Comparison of ENCODE assay signal across 29 cellular contexts in the genomic region with DNA sequence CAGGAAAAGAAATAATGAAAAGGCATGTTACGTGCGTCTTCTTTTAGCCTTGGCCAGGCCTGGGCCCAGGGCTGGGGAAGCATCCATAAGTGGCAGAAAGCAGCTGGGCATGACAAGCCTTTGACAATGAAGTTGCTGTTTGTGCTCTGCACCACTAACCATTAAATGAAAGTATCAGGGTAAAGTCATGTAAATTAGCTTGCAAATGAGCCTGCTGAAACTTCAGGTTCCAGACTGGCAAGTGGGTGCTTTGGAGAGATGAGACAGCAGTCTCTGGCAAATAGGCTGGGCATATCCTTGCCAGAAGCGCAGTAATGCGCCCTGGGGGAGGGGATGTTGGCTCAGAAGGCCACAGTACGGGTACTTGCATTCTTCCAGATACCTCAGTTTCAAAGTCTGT. TPM values are rescaled to one million over a fixed set of nuclear protein-coding genes. Genes with fewer than 3 reads are reported as not detected.
A peak's percentile ranks its signal among the peaks of the same experiment; 100 is the strongest.
DNase-seq lines count a peak whose midpoint lies in the region; ATAC-seq and TF ChIP-seq lines count a peak whose summit lies in the region.
"Had no signal": no experiment of that assay in that cellular context is flagged by ENCODE, and none has a peak within 500 bp of the region (broad histone marks: within the 10 kb centered on the region; RNA-seq: fewer than 3 reads in every experiment).

No MANE protein-coding gene starts in this region.

- H3K4me3 Mint-ChIP-seq in WTC11, result no peak overlapping the region
- H3K4me3 Mint-ChIP-seq: activated B cell treated with CpG ODN at 0.5 μM for 24 hours; activated naive CD4-positive, alpha-beta T cell treated with anti-CD3 and anti-CD28 coated beads, Interleukin-2, amount 10 ng/mL, durations not matched to agents 7 days and 5 days; dendritic cell treated with granulocyte-macrophage colony-stimulating factor and Interleukin-4, amounts not matched to agents 40 ng/mL and 50 ng/mL, for 4 days; naive B cell; stimulated activated naive CD8-positive, alpha-beta T cell treated with anti-CD3 and anti-CD28 coated beads, Interleukin-15, amount 100 ng/mL, for 72 hours had no signal

- no peaks in the 10 kb centered on the region for H3K27me3 Mint-ChIP-seq in WTC11 (ENCODE audit: low read depth)
- H3K27me3 Mint-ChIP-seq: activated B cell treated with CpG ODN at 0.5 μM for 24 hours; activated naive CD4-positive, alpha-beta T cell treated with anti-CD3 and anti-CD28 coated beads, Interleukin-2, amount 10 ng/mL, durations not matched to agents 7 days and 5 days; dendritic cell treated with granulocyte-macrophage colony-stimulating factor and Interleukin-4, amounts not matched to agents 40 ng/mL and 50 ng/mL, for 4 days; naive B cell; stimulated activated naive CD8-positive, alpha-beta T cell treated with anti-CD3 and anti-CD28 coated beads, Interleukin-15, amount 100 ng/mL, for 72 hours had no signal

- H3K27ac Mint-ChIP-seq in WTC11, result no peak overlapping the region
- H3K27ac Mint-ChIP-seq: activated B cell treated with CpG ODN at 0.5 μM for 24 hours; activated naive CD4-positive, alpha-beta T cell treated with anti-CD3 and anti-CD28 coated beads, Interleukin-2, amount 10 ng/mL, durations not matched to agents 7 days and 5 days; dendritic cell treated with granulocyte-macrophage colony-stimulating factor and Interleukin-4, amounts not matched to agents 40 ng/mL and 50 ng/mL, for 4 days; naive B cell; stimulated activated naive CD8-positive, alpha-beta T cell treated with anti-CD3 and anti-CD28 coated beads, Interleukin-15, amount 100 ng/mL, for 72 hours had no signal

- TF ChIP-seq CTCF in GM12865 (IDR thresholded peaks at IDR 0.05; ENCODE audit: insufficient read depth, low read depth, low read length, missing control alignments) (no peak), WTC11 (IDR thresholded peaks at IDR 0.05) (no peak)

- ATAC-seq in WTC11, result peak; percentile 59
- ATAC-seq: left lung; PC-3; Right ventricle myocardium inferior; stimulated activated naive CD8-positive, alpha-beta T cell treated with anti-CD3 and anti-CD28 coated beads, Interleukin-15, amount 100 ng/mL, for 72 hours had no signal

- H3K36me3 Mint-ChIP-seq in WTC11, result no peaks in the 10 kb centered on the region
- H3K36me3 Mint-ChIP-seq: activated naive CD4-positive, alpha-beta T cell treated with anti-CD3 and anti-CD28 coated beads, Interleukin-2, amount 10 ng/mL, durations not matched to agents 7 days and 5 days; naive B cell had no signal

- H3K9me3 Mint-ChIP-seq in WTC11, result no peaks in the 10 kb centered on the region
- H3K9me3 Mint-ChIP-seq: activated naive CD4-positive, alpha-beta T cell treated with anti-CD3 and anti-CD28 coated beads, Interleukin-2, amount 10 ng/mL, durations not matched to agents 7 days and 5 days; dendritic cell treated with granulocyte-macrophage colony-stimulating factor and Interleukin-4, amounts not matched to agents 40 ng/mL and 50 ng/mL, for 4 days; stimulated activated naive CD8-positive, alpha-beta T cell treated with anti-CD3 and anti-CD28 coated beads, Interleukin-15, amount 100 ng/mL, for 72 hours had no signal

- peak; percentile 26 for DNase-seq in GM12865 (ENCODE audit: low read depth)
- DNase-seq in WTC11 (ENCODE audit: low spot score), result no peak
- DNase-seq in hippocampal formation (lab: John Stamatoyannopoulos, UW), result peak; percentile 31 to 55
- peak; percentile 58 for DNase-seq in putamen (ENCODE audit: low spot score)
- no peak for DNase-seq in NCI-H1105 (lab: John Stamatoyannopoulos, UW)
- no peak for DNase-seq in activated T-cell treated with anti-CD3 and anti-CD28 coated beads, Interleukin-2, amount 50 U/mL, for 1 hour
- no peak for DNase-seq in NCI-H2171 (lab: John Stamatoyannopoulos, UW)
- DNase-seq: ACHN; activated B cell treated with CpG ODN at 0.5 μM for 24 hours; activated CD4-positive, alpha-beta T cell treated with anti-CD3 and anti-CD28 coated beads, Interleukin-2, amount 50 U/mL, for 4 hours; activated naive CD4-positive, alpha-beta T cell treated with anti-CD3 and anti-CD28 coated beads, Interleukin-2, amount 10 ng/mL, durations not matched to agents 7 days and 5 days; Caco-2; esophagus squamous epithelium; foreskin melanocyte; left lung; MM.1S; naive B cell; NCI-H1436 treated with DMSO at 0.1 percent for 48 hours; NCI-H2107; NCI-H510A treated with DMSO at 0.1 percent for 48 hours; NK-92 treated with Interleukin-12 subunit alpha and Interleukin-12 subunit beta, amount 100 ng/mL, for 24 hours; PC-3; stimulated activated naive CD8-positive, alpha-beta T cell treated with anti-CD3 and anti-CD28 coated beads, Interleukin-15, amount 100 ng/mL, for 72 hours had no signal

- peaks cover 24% of the 10 kb centered on the region for H3K4me1 Mint-ChIP-seq in WTC11
- H3K4me1 Mint-ChIP-seq: naive B cell had no signal

- POLR2A ChIA-PET in WTC11 (lab: Charles Lee), result no interaction called here

- no peak overlapping the region for H3K4me3 ChIP-seq in GM12865 (ENCODE audit: low read depth, low read length)
- H3K4me3 ChIP-seq: BLaER1, esophagus squamous epithelium, hepatocyte, left lung, skin epidermis, tibial artery had no signal

- CTCF ChIA-PET in WTC11 (lab: Charles Lee), result interaction anchor here (1.3 to 2.0 kb wide), 2 partner anchors 22 to 87 kb away, joined by 3 to 5 read pairs; no protein-coding TSS in a partner anchor

TF ChIP-seq in WTC11, 78 proteins besides CTCF, POLR2A, EP300 and RAD21:
- TF ChIP-seq, protein P1, sequence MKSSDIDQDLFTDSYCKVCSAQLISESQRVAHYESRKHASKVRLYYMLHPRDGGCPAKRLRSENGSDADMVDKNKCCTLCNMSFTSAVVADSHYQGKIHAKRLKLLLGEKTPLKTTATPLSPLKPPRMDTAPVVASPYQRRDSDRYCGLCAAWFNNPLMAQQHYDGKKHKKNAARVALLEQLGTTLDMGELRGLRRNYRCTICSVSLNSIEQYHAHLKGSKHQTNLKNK (CRISPR knock-in tag; IDR thresholded peaks at IDR 0.05), result no peak
- TF ChIP-seq MYBL2 (CRISPR knock-in tag; IDR thresholded peaks at IDR 0.05) (no peak), JUN (CRISPR knock-in tag; IDR thresholded peaks at IDR 0.05) (no peak), NFE2L1 (CRISPR knock-in tag; IDR thresholded peaks at IDR 0.05) (no peak), NR2C2 (CRISPR knock-in tag; IDR thresholded peaks at IDR 0.05) (no peak), MXD4 (CRISPR knock-in tag; IDR thresholded peaks at IDR 0.05; ENCODE audit: borderline replicate concordance) (no peak)
- TF ChIP-seq, protein P2, sequence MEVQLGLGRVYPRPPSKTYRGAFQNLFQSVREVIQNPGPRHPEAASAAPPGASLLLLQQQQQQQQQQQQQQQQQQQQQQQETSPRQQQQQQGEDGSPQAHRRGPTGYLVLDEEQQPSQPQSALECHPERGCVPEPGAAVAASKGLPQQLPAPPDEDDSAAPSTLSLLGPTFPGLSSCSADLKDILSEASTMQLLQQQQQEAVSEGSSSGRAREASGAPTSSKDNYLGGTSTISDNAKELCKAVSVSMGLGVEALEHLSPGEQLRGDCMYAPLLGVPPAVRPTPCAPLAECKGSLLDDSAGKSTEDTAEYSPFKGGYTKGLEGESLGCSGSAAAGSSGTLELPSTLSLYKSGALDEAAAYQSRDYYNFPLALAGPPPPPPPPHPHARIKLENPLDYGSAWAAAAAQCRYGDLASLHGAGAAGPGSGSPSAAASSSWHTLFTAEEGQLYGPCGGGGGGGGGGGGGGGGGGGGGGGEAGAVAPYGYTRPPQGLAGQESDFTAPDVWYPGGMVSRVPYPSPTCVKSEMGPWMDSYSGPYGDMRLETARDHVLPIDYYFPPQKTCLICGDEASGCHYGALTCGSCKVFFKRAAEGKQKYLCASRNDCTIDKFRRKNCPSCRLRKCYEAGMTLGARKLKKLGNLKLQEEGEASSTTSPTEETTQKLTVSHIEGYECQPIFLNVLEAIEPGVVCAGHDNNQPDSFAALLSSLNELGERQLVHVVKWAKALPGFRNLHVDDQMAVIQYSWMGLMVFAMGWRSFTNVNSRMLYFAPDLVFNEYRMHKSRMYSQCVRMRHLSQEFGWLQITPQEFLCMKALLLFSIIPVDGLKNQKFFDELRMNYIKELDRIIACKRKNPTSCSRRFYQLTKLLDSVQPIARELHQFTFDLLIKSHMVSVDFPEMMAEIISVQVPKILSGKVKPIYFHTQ (CRISPR knock-in tag; IDR thresholded peaks at IDR 0.05), result no peak
- TF ChIP-seq, protein P3, sequence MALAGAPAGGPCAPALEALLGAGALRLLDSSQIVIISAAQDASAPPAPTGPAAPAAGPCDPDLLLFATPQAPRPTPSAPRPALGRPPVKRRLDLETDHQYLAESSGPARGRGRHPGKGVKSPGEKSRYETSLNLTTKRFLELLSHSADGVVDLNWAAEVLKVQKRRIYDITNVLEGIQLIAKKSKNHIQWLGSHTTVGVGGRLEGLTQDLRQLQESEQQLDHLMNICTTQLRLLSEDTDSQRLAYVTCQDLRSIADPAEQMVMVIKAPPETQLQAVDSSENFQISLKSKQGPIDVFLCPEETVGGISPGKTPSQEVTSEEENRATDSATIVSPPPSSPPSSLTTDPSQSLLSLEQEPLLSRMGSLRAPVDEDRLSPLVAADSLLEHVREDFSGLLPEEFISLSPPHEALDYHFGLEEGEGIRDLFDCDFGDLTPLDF (CRISPR knock-in tag; IDR thresholded peaks at IDR 0.05), result no peak
- TF ChIP-seq, protein P4, sequence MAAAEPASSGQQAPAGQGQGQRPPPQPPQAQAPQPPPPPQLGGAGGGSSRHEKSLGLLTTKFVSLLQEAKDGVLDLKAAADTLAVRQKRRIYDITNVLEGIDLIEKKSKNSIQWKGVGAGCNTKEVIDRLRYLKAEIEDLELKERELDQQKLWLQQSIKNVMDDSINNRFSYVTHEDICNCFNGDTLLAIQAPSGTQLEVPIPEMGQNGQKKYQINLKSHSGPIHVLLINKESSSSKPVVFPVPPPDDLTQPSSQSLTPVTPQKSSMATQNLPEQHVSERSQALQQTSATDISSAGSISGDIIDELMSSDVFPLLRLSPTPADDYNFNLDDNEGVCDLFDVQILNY (CRISPR knock-in tag; IDR thresholded peaks at IDR 0.05), result no peak

RNA-seq across cellular contexts. Expression of a gene that starts 40.7 kb away (rescaled TPM):
- total RNA-seq in WTC11 (2021), result 14.9 to 21.0 TPM (median 18.0 TPM) in 3 replicates
- total RNA-seq: activated B cell treated with CpG ODN at 0.5 μM for 24 hours had no signal

RNA-seq across cellular contexts. Expression of a gene that starts 49.4 kb away (rescaled TPM):
- total RNA-seq in WTC11 (2021), result 40.9 to 42.2 TPM (median 41.2 TPM) in 3 replicates

Comparison
In these comparisons a context has a peak if more than half of its experiments do, and no peak if none do; other contexts are left out.
1. DNase-seq: peak in GM12865 (single experiment), hippocampal formation (2 of 2) and putamen (single experiment); none in WTC11 (single experiment), NCI-H1105 (single experiment), activated T-cell treated with anti-CD3 and anti-CD28 coated beads, Interleukin-2, amount 50 U/mL, for 1 hour (single experiment) and NCI-H2171 (single experiment).